ENCODE assay signal across 1 cellular context in the genomic region with DNA sequence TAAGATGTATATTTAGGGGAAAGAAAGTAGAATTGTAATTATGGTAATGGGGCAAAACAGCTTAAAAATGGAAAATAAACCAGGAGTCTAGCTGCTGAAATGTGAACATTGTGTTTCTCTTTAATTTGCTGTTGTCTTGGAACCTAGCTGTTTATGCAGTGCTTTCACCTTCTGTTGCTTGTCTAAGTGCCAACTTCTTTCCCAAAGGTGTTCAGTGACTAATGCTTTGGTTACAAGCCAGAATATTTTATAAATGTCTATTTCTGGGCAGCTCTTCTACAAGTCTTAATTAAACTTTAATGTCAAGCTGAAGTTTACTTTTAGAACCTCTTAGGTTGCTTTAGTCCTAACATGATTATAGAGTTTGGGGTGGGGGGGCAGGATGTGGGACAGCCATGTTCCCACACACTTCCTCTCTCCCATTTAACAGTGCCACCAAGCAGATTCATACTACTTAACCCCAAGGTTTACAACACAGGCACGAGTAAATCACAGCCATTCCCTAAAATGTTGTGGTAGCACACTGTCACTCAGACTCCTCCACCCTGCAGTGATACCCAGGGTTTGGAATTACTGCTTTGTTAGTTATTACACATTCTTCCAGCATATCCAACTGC.
TF ChIP-seq lines count a peak whose summit lies in the region.

No MANE protein-coding gene starts in this region.

TF ChIP-seq in GM23338, 12 proteins besides CTCF, POLR2A, EP300 and RAD21 (continued from another document):
- TF ChIP-seq, protein P1, sequence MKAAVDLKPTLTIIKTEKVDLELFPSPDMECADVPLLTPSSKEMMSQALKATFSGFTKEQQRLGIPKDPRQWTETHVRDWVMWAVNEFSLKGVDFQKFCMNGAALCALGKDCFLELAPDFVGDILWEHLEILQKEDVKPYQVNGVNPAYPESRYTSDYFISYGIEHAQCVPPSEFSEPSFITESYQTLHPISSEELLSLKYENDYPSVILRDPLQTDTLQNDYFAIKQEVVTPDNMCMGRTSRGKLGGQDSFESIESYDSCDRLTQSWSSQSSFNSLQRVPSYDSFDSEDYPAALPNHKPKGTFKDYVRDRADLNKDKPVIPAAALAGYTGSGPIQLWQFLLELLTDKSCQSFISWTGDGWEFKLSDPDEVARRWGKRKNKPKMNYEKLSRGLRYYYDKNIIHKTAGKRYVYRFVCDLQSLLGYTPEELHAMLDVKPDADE (IDR thresholded peaks at IDR 0.05): no peak
- TF ChIP-seq STAT1 (IDR thresholded peaks at IDR 0.05; ENCODE audit: unreplicated experiment) (no peak), ZNF114 (CRISPR knock-in tag; IDR thresholded peaks at IDR 0.05) (no peak), ZNF331 (CRISPR knock-in tag; IDR thresholded peaks at IDR 0.05; ENCODE audit: low read depth) (no peak), POLR2AphosphoS5 (IDR thresholded peaks at IDR 0.05; ENCODE audit: low read depth) (no peak), CREB1 (CRISPR knock-in tag; IDR thresholded peaks at IDR 0.05; ENCODE audit: low read depth) (no peak), JUNB (IDR thresholded peaks at IDR 0.05; ENCODE audit: unreplicated experiment) (no peak), EZH2 (IDR thresholded peaks at IDR 0.05; ENCODE audit: low read depth, unreplicated experiment) (no peak)
- TF ChIP-seq, protein P2, sequence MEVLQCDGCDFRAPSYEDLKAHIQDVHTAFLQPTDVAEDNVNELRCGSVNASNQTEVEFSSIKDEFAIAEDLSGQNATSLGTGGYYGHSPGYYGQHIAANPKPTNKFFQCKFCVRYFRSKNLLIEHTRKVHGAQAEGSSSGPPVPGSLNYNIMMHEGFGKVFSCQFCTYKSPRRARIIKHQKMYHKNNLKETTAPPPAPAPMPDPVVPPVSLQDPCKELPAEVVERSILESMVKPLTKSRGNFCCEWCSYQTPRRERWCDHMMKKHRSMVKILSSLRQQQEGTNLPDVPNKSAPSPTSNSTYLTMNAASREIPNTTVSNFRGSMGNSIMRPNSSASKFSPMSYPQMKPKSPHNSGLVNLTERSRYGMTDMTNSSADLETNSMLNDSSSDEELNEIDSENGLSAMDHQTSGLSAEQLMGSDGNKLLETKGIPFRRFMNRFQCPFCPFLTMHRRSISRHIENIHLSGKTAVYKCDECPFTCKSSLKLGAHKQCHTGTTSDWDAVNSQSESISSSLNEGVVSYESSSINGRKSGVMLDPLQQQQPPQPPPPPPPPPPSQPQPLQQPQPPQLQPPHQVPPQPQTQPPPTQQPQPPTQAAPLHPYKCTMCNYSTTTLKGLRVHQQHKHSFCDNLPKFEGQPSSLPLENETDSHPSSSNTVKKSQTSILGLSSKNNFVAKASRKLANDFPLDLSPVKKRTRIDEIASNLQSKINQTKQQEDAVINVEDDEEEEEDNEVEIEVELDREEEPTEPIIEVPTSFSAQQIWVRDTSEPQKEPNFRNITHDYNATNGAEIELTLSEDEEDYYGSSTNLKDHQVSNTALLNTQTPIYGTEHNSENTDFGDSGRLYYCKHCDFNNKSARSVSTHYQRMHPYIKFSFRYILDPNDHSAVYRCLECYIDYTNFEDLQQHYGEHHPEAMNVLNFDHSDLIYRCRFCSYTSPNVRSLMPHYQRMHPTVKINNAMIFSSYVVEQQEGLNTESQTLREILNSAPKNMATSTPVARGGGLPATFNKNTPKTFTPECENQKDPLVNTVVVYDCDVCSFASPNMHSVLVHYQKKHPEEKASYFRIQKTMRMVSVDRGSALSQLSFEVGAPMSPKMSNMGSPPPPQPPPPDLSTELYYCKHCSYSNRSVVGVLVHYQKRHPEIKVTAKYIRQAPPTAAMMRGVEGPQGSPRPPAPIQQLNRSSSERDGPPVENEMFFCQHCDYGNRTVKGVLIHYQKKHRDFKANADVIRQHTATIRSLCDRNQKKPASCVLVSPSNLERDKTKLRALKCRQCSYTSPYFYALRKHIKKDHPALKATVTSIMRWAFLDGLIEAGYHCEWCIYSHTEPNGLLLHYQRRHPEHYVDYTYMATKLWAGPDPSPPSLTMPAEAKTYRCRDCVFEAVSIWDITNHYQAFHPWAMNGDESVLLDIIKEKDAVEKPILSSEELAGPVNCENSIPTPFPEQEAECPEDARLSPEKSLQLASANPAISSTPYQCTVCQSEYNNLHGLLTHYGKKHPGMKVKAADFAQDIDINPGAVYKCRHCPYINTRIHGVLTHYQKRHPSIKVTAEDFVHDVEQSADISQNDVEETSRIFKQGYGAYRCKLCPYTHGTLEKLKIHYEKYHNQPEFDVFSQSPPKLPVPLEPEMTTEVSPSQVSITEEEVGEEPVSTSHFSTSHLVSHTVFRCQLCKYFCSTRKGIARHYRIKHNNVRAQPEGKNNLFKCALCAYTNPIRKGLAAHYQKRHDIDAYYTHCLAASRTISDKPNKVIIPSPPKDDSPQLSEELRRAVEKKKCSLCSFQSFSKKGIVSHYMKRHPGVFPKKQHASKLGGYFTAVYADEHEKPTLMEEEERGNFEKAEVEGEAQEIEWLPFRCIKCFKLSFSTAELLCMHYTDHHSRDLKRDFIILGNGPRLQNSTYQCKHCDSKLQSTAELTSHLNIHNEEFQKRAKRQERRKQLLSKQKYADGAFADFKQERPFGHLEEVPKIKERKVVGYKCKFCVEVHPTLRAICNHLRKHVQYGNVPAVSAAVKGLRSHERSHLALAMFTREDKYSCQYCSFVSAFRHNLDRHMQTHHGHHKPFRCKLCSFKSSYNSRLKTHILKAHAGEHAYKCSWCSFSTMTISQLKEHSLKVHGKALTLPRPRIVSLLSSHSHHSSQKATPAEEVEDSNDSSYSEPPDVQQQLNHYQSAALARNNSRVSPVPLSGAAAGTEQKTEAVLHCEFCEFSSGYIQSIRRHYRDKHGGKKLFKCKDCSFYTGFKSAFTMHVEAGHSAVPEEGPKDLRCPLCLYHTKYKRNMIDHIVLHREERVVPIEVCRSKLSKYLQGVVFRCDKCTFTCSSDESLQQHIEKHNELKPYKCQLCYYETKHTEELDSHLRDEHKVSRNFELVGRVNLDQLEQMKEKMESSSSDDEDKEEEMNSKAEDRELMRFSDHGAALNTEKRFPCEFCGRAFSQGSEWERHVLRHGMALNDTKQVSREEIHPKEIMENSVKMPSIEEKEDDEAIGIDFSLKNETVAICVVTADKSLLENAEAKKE (CRISPR knock-in tag; IDR thresholded peaks at IDR 0.05): no peak
